ENCODE assay signal across 14 cellular contexts in the genomic region with DNA sequence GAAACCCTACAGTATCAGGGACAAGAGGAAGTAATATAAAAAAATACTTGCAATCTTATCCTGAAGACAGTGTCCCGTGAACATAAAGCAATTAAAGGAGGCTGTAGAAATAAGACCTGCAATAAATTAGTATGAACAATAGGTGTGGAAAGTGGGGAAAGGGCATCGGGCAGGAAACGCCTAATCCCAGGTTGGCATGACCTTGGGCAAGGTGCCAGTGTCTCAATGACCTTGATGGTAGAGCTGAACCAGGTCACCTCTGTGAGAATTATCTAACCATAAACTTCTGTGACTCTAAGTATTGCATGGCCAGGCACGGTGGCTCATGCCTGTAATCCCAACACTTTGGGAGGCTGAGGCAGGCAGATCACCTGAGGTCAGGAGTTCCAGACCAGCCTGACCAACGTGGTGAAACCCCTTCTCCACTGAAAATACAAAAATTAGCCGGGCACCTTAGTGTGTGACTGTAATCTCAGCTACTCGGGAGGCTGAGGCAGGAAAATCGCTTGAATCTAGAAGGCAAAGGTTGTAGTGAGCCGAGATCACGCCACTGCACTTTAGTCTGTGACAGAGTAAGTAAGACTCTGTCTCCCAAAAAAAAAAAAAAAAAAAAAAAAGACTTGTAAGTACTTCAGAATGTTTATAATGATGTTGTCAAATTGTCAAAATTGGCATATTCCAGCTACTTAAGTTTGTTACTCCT.
"Had no signal": no experiment of that assay in that cellular context is flagged by ENCODE, and none has a peak within 500 bp of the region (broad histone marks: within the 10 kb centered on the region; RNA-seq: fewer than 3 reads in every experiment).

No MANE protein-coding gene starts in this region.

- H3K27me3 ChIP-seq: hepatocyte had no signal

- DNase-seq: activated CD4-positive, alpha-beta T cell treated with anti-CD3 and anti-CD28 coated beads for 4 hours; activated CD8-positive, alpha-beta T cell treated with anti-CD3 and anti-CD28 coated beads, Interleukin-2, amount 10 ng/mL, durations not matched to agents 7 days and 5 days; activated naive CD4-positive, alpha-beta T cell treated with anti-CD3 and anti-CD28 coated beads for 36 hours; caudate nucleus; cortex of kidney; stimulated activated CD4-positive, alpha-beta T cell treated with anti-CD3 and anti-CD28 coated beads, Interleukin-15, amount 100 ng/mL, for 24 hours; stimulated activated CD4-positive, alpha-beta T cell treated with anti-CD3 and anti-CD28 coated beads, Interleukin-4, amount 100 ng/mL, for 24 hours; stimulated activated naive CD8-positive, alpha-beta T cell treated with anti-CD3 and anti-CD28 coated beads, Interleukin-15, amount 100 ng/mL, for 72 hours; T1000 had no signal

- H3K4me3 Mint-ChIP-seq: activated CD8-positive, alpha-beta T cell treated with anti-CD3 and anti-CD28 coated beads, Interleukin-2, amount 10 ng/mL, durations not matched to agents 7 days and 5 days; activated naive CD4-positive, alpha-beta T cell treated with anti-CD3 and anti-CD28 coated beads for 36 hours; activated T-helper 1 cell treated with anti-CD3 and anti-CD28 coated beads, Interleukin-12 subunit alpha, Interleukin-12 subunit beta, Interleukin-2, Interleukin-4 antibody, amounts not matched to agents 30 ng/mL and 10 ng/mL and 1 ng/mL, durations not matched to agents 14 hours and 24 hours and 36 hours; natural killer cell treated with Interleukin-12 subunit alpha and Interleukin-12 subunit beta and Interleukin-15 and Interleukin-18, amount 100 ng/mL, for 72 hours; stimulated activated naive CD8-positive, alpha-beta T cell treated with anti-CD3 and anti-CD28 coated beads, Interleukin-15, amount 100 ng/mL, for 72 hours had no signal

- H3K36me3 ChIP-seq: thoracic aorta had no signal

- ATAC-seq: natural killer cell treated with Interleukin-12 subunit alpha and Interleukin-12 subunit beta and Interleukin-15 and Interleukin-18, amount 100 ng/mL, for 72 hours; stimulated activated naive CD8-positive, alpha-beta T cell treated with anti-CD3 and anti-CD28 coated beads, Interleukin-15, amount 100 ng/mL, for 72 hours had no signal

- H3K36me3 Mint-ChIP-seq: natural killer cell treated with Interleukin-12 subunit alpha and Interleukin-12 subunit beta and Interleukin-15 and Interleukin-18, amount 100 ng/mL, for 72 hours had no signal

- H3K9me3 ChIP-seq: thoracic aorta had no signal

- H3K27ac Mint-ChIP-seq: activated CD8-positive, alpha-beta T cell treated with anti-CD3 and anti-CD28 coated beads, Interleukin-2, amount 10 ng/mL, durations not matched to agents 7 days and 5 days; activated naive CD4-positive, alpha-beta T cell treated with anti-CD3 and anti-CD28 coated beads for 36 hours; activated T-helper 1 cell treated with anti-CD3 and anti-CD28 coated beads, Interleukin-12 subunit alpha, Interleukin-12 subunit beta, Interleukin-2, Interleukin-4 antibody, amounts not matched to agents 30 ng/mL and 10 ng/mL and 1 ng/mL, durations not matched to agents 14 hours and 24 hours and 36 hours; natural killer cell treated with Interleukin-12 subunit alpha and Interleukin-12 subunit beta and Interleukin-15 and Interleukin-18, amount 100 ng/mL, for 72 hours; stimulated activated naive CD8-positive, alpha-beta T cell treated with anti-CD3 and anti-CD28 coated beads, Interleukin-15, amount 100 ng/mL, for 72 hours had no signal

- H3K9me3 Mint-ChIP-seq: activated naive CD4-positive, alpha-beta T cell treated with anti-CD3 and anti-CD28 coated beads for 36 hours; activated T-helper 1 cell treated with anti-CD3 and anti-CD28 coated beads, Interleukin-12 subunit alpha, Interleukin-12 subunit beta, Interleukin-2, Interleukin-4 antibody, amounts not matched to agents 30 ng/mL and 10 ng/mL and 1 ng/mL, durations not matched to agents 14 hours and 24 hours and 36 hours; natural killer cell treated with Interleukin-12 subunit alpha and Interleukin-12 subunit beta and Interleukin-15 and Interleukin-18, amount 100 ng/mL, for 72 hours; stimulated activated naive CD8-positive, alpha-beta T cell treated with anti-CD3 and anti-CD28 coated beads, Interleukin-15, amount 100 ng/mL, for 72 hours had no signal

- H3K27ac ChIP-seq: thoracic aorta, VCaP had no signal

- H3K4me3 ChIP-seq: hepatocyte, thoracic aorta had no signal
